8 cellular contexts compared by ENCODE assay signal in the genomic region with DNA sequence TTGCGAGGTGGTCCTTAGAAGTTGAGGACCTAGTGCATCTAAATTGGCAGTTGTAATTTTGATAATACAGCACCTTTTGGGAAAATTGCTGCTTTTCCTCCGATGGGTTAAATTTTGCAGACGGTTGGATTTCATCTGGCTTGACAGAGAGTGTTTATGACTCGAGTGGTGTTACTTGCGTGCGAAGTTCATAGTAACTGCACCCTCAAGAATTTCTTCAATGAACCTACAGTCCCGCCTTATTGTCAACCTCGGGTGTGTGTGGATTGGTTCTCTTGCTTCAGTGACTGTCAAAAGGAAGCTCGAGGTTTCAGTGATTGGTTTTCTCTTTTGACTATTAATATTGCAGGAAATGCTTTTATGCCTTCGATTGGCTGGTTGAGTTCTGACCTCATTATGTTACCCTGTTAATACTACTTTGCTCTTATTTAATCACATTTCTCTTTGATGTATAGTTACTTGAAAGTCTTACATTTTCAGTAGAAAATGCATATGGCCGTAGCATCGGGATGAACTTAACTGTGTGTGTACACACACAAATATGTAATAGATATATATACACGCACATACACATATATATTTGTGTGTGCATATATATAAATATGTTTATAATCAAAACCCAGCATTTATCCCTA. TPM values are rescaled to one million over a fixed set of nuclear protein-coding genes. Genes with fewer than 3 reads are reported as not detected.
DNase-seq lines count a peak whose midpoint lies in the region; ATAC-seq and TF ChIP-seq lines count a peak whose summit lies in the region.

No MANE protein-coding gene starts in this region.

- H3K27ac Mint-ChIP-seq in CD4-positive, alpha-beta memory T cell, result peak overlapping the region; percentile 90 to 98 (median 94)

- peak overlapping the region; percentile 90 to 96 (median 95) for H3K4me3 Mint-ChIP-seq in CD4-positive, alpha-beta memory T cell

- peaks cover 59% of the 10 kb centered on the region for H3K4me1 ChIP-seq in CD4-positive, alpha-beta memory T cell (ENCODE audit: insufficient read depth, low read length)

- peak overlapping the region; percentile 87 for H3K27ac ChIP-seq in CD4-positive, alpha-beta memory T cell (ENCODE audit: low read depth, low read length)

- no peak for TF ChIP-seq POLR2A in erythroblast (IDR thresholded peaks at IDR 0.05; ENCODE audit: low read length)

- H3K4me3 ChIP-seq in CD4-positive, alpha-beta memory T cell (ENCODE audit: low read length in 2 of 2), result peak overlapping the region; percentile 88 to 99

- intact Hi-C loops in CD4-positive, alpha-beta memory T cell (cut with micrococcal nuclease), result loop anchor here (1.0 to 5.0 kb wide), 9 partner anchors 13 to 941 kb away; a partner anchor contains a TSS

- no peaks in the 10 kb centered on the region for H3K9me3 ChIP-seq in CD4-positive, alpha-beta memory T cell (ENCODE audit: control insufficient read depth in 1 of 2, low read length in 2 of 2)

- H3K27me3 ChIP-seq in CD4-positive, alpha-beta memory T cell (ENCODE audit: insufficient read depth, low read length), result no peaks in the 10 kb centered on the region

- H3K36me3 Mint-ChIP-seq in CD4-positive, alpha-beta memory T cell, result peaks cover 5 to 22% of the 10 kb centered on the region in 2 donors

- CTCF ChIA-PET in CD4-positive, alpha-beta memory T cell (lab: Charles Lee; ENCODE audit: partially characterized antibody), result interaction anchor here (1.2 to 2.3 kb wide), 6 partner anchors 10 to 137 kb away, joined by 3 to 6 read pairs (median 4); no protein-coding TSS in a partner anchor

- peaks cover 34 to 55% (median 44%) of the 10 kb centered on the region in 4 donors for H3K4me1 Mint-ChIP-seq in CD4-positive, alpha-beta memory T cell

- peak; percentile 85 to 93 (median 91) for DNase-seq in CD4-positive, alpha-beta memory T cell
- DNase-seq in NCI-H82 treated with DMSO at 0.1 percent for 48 hours (lab: John Stamatoyannopoulos, UW; ENCODE audit: unreplicated experiment) (peak; percentile 74), activated T-cell treated with anti-CD3 and anti-CD28 coated beads for 24 hours (ENCODE audit: low read depth) (peak; percentile 44), erythroblast (lab: John Stamatoyannopoulos, UW) (peak; percentile 80 to 86), myocyte (ENCODE audit: low read depth) (peak; percentile 85)
- peak; percentile 46 for DNase-seq in stimulated activated naive CD4-positive, alpha-beta T cell treated with Interleukin-2 at 50 U/mL for 16 hours (lab: John Stamatoyannopoulos, UW)

- POLR2A ChIA-PET in CD4-positive, alpha-beta memory T cell (lab: Charles Lee; ENCODE audit: partially characterized antibody), result interaction anchor here (0.6 to 6.7 kb wide), 24 partner anchors 11 to 983 kb away, joined by 3 to 121 read pairs (median 4); a partner anchor contains a TSS

- H3K27me3 Mint-ChIP-seq in CD4-positive, alpha-beta memory T cell, result no peaks in the 10 kb centered on the region

- no peaks in the 10 kb centered on the region for H3K36me3 ChIP-seq in CD4-positive, alpha-beta memory T cell (ENCODE audit: insufficient read depth, low read length)

- ATAC-seq in GM19438 (IDR thresholded peaks at IDR 0.05; ENCODE audit: low read depth, unreplicated experiment) (peak; percentile 38), HG03558 (IDR thresholded peaks at IDR 0.05; ENCODE audit: extremely low read depth, unreplicated experiment) (peak; percentile 27)

- H3K9me3 Mint-ChIP-seq in CD4-positive, alpha-beta memory T cell, result peaks cover 0 to 1% (median 0%) of the 10 kb centered on the region in 8 donors

RNA-seq across cellular contexts. Expression of a gene that starts 1.5 kb away (rescaled TPM):
- total RNA-seq in CD4-positive, alpha-beta memory T cell, result 10 to 100 TPM; 70.9 to 77.9 TPM
- 1 to 10 TPM; 1.4 to 3.8 TPM for polyA plus RNA-seq in CD4-positive, alpha-beta memory T cell
- 16.0 and 20.6 TPM in 2 replicates for total RNA-seq in myocyte
- 7.7 TPM for polyA plus RNA-seq in myocyte (2012)

Comparison
In these comparisons a context has a peak if more than half of its experiments do, and no peak if none do; other contexts are left out.
1. Peak in every context shown above with its lines: DNase-seq, ATAC-seq, H3K4me3 ChIP-seq and H3K27ac ChIP-seq.